ENCODE assay signal across 22 cellular contexts in genomic region chr2:1609040-1609439, GRCh38.
DNase-seq lines count a peak whose midpoint lies in the region; ATAC-seq, FAIRE-seq and TF ChIP-seq lines count a peak whose summit lies in the region.
"Had no signal": no experiment of that assay in that cellular context is flagged by ENCODE, and none has a peak within 500 bp of the region (broad histone marks: within the 10 kb centered on the region; RNA-seq: fewer than 3 reads in every experiment).

No MANE protein-coding gene starts in this region.

- H3K4me3 ChIP-seq in A673 (ENCODE audit: low read depth, low read length, poor library complexity, severe bottlenecking) (no peak overlapping the region), IMR-90 (ENCODE audit: insufficient read depth, low read depth, low read length) (no peak overlapping the region), OCI-LY1 (ENCODE audit: low read depth, low read length, poor library complexity, severe bottlenecking) (no peak overlapping the region), keratinocyte (ENCODE audit: control insufficient read depth in 2 of 3, extremely low read depth in 1 of 3, insufficient read depth in 2 of 3, low read depth in 1 of 3, low read length in 3 of 3) (no peak overlapping the region)
- H3K4me3 ChIP-seq: MG63 had no signal

- H2AK5ac ChIP-seq in IMR-90 (ENCODE audit: low read depth, low read length), result peak overlapping the region; percentile 46; the same call in 1 of the 2 replicates

- DNase-seq in A673 (ENCODE audit: low spot score) (no peak), IMR-90 (no peak), keratinocyte (ENCODE audit: low read depth, low spot score) (no peak), GM19239 (ENCODE audit: insufficient read length, low spot score) (no peak), cerebellum (ENCODE audit: low spot score) (no peak), T-helper 9 cell (no peak)
- DNase-seq: Caco-2; CD4-positive, alpha-beta memory T cell; DMS 273 treated with DMSO at 0.1 percent for 48 hours; GDM1; Kasumi-1; MG63; NCI-H1092; NCI-H1436; NCI-H1930; NCI-H226; NCI-H524 treated with DMSO at 0.1 percent for 48 hours had no signal

- no peaks in the 10 kb centered on the region for H3K9me3 ChIP-seq in A673 (ENCODE audit: low read depth, low read length, poor library complexity, severe bottlenecking)
- no peaks in the 10 kb centered on the region for H3K9me3 ChIP-seq in IMR-90 (ENCODE audit: control insufficient read depth, insufficient read depth, low read length)
- H3K9me3 ChIP-seq in OCI-LY1 (ENCODE audit: low read length), result no peaks in the 10 kb centered on the region
- H3K9me3 ChIP-seq in keratinocyte (ENCODE audit: control insufficient read depth, low read depth, low read length), result no peaks in the 10 kb centered on the region
- H3K9me3 ChIP-seq: MG63 had no signal

- no peaks in the 10 kb centered on the region for H3K9me2 ChIP-seq in OCI-LY1 (ENCODE audit: low read depth, low read length)

- H4K91ac ChIP-seq in IMR-90 (ENCODE audit: insufficient read depth, low read depth, low read length), result no peak overlapping the region

- FAIRE-seq in keratinocyte (lab: Jason Lieb, UNC), result peak; percentile 48
- FAIRE-seq in GM19239 (lab: Jason Lieb, UNC), result no peak
- FAIRE-seq: A204.1, H54, RCC 7860 had no signal

- H3K36me3 ChIP-seq in A673 (ENCODE audit: insufficient read depth, low read length, poor library complexity, severe bottlenecking) (no peaks in the 10 kb centered on the region), IMR-90 (ENCODE audit: control insufficient read depth, insufficient read depth, low read length) (no peaks in the 10 kb centered on the region), OCI-LY1 (ENCODE audit: insufficient read depth, low read length) (no peaks in the 10 kb centered on the region), keratinocyte (ENCODE audit: control insufficient read depth in 2 of 2, extremely low read depth in 1 of 2, insufficient read depth in 2 of 2, low read length in 2 of 2) (no peaks in the 10 kb centered on the region)
- H3K36me3 ChIP-seq: MG63 had no signal

- WGBS in IMR-90 (ENCODE audit: extremely low coverage in 2 of 2, insufficient read length in 1 of 2), 2 experiments, result no CpG with 5 or more reads among the region's 3 CpGs

- no peak overlapping the region for H2BK20ac ChIP-seq in IMR-90 (ENCODE audit: low read depth, low read length)

- no peak overlapping the region for H2BK120ac ChIP-seq in IMR-90 (ENCODE audit: low read depth, low read length)

- ATAC-seq in IMR-90 (ENCODE audit: low read depth) (no peak), GM18505 (IDR thresholded peaks at IDR 0.05; ENCODE audit: unreplicated experiment) (no peak)

- H2BK15ac ChIP-seq in IMR-90 (ENCODE audit: low read depth, low read length), result no peak overlapping the region

- TF ChIP-seq CTCF in A673 (conservative IDR thresholded peaks at IDR 0.05; ENCODE audit: low read depth, low read length) (no peak), IMR-90 (conservative IDR thresholded peaks at IDR 0.05; ENCODE audit: low read depth, low read length) (no peak), OCI-LY1 (IDR thresholded peaks at IDR 0.05; ENCODE audit: low read length) (no peak), keratinocyte (optimal IDR thresholded peaks at IDR 0.05 in 1 of 3, IDR thresholded peaks at IDR 0.05 in 1 of 3, conservative IDR thresholded peaks at IDR 0.05 in 1 of 3; ENCODE audit: extremely low read depth in 1 of 3, insufficient read depth in 2 of 3, low read length in 3 of 3) (no peak)

- dilution Hi-C loops in IMR-90 (cut with HindIII; ENCODE audit: low sequenced_read_pairs, unreplicated experiment), result no loop called here
- dilution Hi-C loops in keratinocyte (cut with MboI; ENCODE audit: extremely low pct_ligation_motif_present, low sequenced_read_pairs), result no loop called here

- H3K4me1 ChIP-seq in A673 (ENCODE audit: insufficient read depth, low read length, poor library complexity, severe bottlenecking) (peaks cover 28% of the 10 kb centered on the region), IMR-90 (ENCODE audit: control insufficient read depth, insufficient read depth, low read length) (peaks cover 21% of the 10 kb centered on the region), OCI-LY1 (ENCODE audit: insufficient read depth, low read length, severe bottlenecking) (peaks cover 47% of the 10 kb centered on the region), keratinocyte (ENCODE audit: control insufficient read depth, extremely low read depth, insufficient read depth, low read length) (peaks cover 42% of the 10 kb centered on the region)
- H3K4me1 ChIP-seq: Caco-2 had no signal

- POLR2A ChIA-PET in A673 (lab: Charles Lee; ENCODE audit: low non-redundant PET), result no interaction called here
- POLR2A ChIA-PET in IMR-90 (lab: Charles Lee; ENCODE audit: unreplicated experiment), result no interaction called here

- H3K4ac ChIP-seq in IMR-90 (ENCODE audit: low read depth, low read length), result no peak overlapping the region

- BruUV-seq in A673 (replicated peaks; lab: Mats Ljungman, UMichigan), result no TSS peak
- no TSS peak for BruUV-seq in IMR-90 (replicated peaks; lab: Mats Ljungman, UMichigan)

- H3K27me3 ChIP-seq in A673 (replicated peaks; ENCODE audit: insufficient read depth, low read depth, low read length, poor library complexity) (no peaks in the 10 kb centered on the region), IMR-90 (ENCODE audit: control insufficient read depth, insufficient read depth, low read length) (0 out of 2 replicates have a peak, but pooled peaks cover 2% of the 10 kb centered on the region), OCI-LY1 (ENCODE audit: insufficient read depth, low read length) (no peaks in the 10 kb centered on the region), keratinocyte (ENCODE audit: control insufficient read depth, extremely low read depth, insufficient read depth, low read length) (no peaks in the 10 kb centered on the region)
- H3K27me3 ChIP-seq: MG63 had no signal

- H2BK5ac ChIP-seq in IMR-90 (ENCODE audit: low read depth, low read length, poor library complexity, severe bottlenecking), result no peak overlapping the region

- H3K23ac ChIP-seq in IMR-90 (ENCODE audit: low read depth, low read length), result no peak overlapping the region

- no peak overlapping the region for H3K14ac ChIP-seq in IMR-90 (replicated peaks; ENCODE audit: low read depth, low read length)

- in situ Hi-C loops in IMR-90 (cut with MboI; ENCODE audit: low sequenced_read_pairs), result no loop called here

- no peak for TF ChIP-seq RAD21 in IMR-90 (IDR thresholded peaks at IDR 0.05; ENCODE audit: low read length)

- no peak overlapping the region for H3K4me2 ChIP-seq in IMR-90 (ENCODE audit: low read depth, low read length)
- H3K4me2 ChIP-seq in OCI-LY1 (ENCODE audit: low read length), result no peak overlapping the region
- H3K4me2 ChIP-seq in keratinocyte (ENCODE audit: control insufficient read depth, extremely low read depth, insufficient read depth, low read depth, low read length), result no peak overlapping the region

- CTCF ChIA-PET in A673 (lab: Charles Lee), result no interaction called here
- CTCF ChIA-PET in IMR-90 (lab: Yijun Ruan, JAX), result no interaction called here

- H3K79me1 ChIP-seq in IMR-90 (ENCODE audit: low read depth in 1 of 2, low read length in 2 of 2), result no peaks in the 10 kb centered on the region

- H3K79me2 ChIP-seq in OCI-LY1 (ENCODE audit: insufficient read depth, low read length), result no peaks in the 10 kb centered on the region
- H3K79me2 ChIP-seq in keratinocyte (ENCODE audit: control insufficient read depth, insufficient read depth, low read length), result no peaks in the 10 kb centered on the region

- no peak overlapping the region for H3K9ac ChIP-seq in IMR-90 (ENCODE audit: low read depth, low read length)
- no peak overlapping the region for H3K9ac ChIP-seq in OCI-LY1 (ENCODE audit: low read length)
- no peak overlapping the region for H3K9ac ChIP-seq in keratinocyte (ENCODE audit: control insufficient read depth, extremely low read depth, insufficient read depth, low read length)

- no peaks in the 10 kb centered on the region for H3F3A ChIP-seq in OCI-LY1 (ENCODE audit: insufficient read depth, low read length)

- H4K20me1 ChIP-seq in IMR-90 (ENCODE audit: insufficient read depth, low read length), result no peaks in the 10 kb centered on the region
- no peaks in the 10 kb centered on the region for H4K20me1 ChIP-seq in OCI-LY1 (ENCODE audit: insufficient read depth, low read length)
- no peaks in the 10 kb centered on the region for H4K20me1 ChIP-seq in keratinocyte (ENCODE audit: control insufficient read depth, extremely low read depth, insufficient read depth, low read length)

- H4K8ac ChIP-seq in IMR-90 (ENCODE audit: low read depth in 2 of 2, low read length in 2 of 2), result no peak overlapping the region

- no peak overlapping the region for H3K56ac ChIP-seq in IMR-90 (ENCODE audit: extremely low read depth, insufficient read depth, low read length)

- H3K9me1 ChIP-seq in IMR-90 (ENCODE audit: insufficient read depth, low read length) (peaks cover 10% of the 10 kb centered on the region), keratinocyte (ENCODE audit: control insufficient read depth, extremely low read depth, insufficient read depth, low read length) (peaks cover 4% of the 10 kb centered on the region)

- intact Hi-C loops in A673 (cut with micrococcal nuclease; ENCODE audit: unreplicated experiment), result no loop called here
- intact Hi-C loops in IMR-90 (cut with micrococcal nuclease), result no loop called here

- H2AFZ ChIP-seq in IMR-90 (replicated peaks; ENCODE audit: low read length, poor library complexity) (no peak overlapping the region), OCI-LY1 (ENCODE audit: low read length) (no peak overlapping the region), keratinocyte (ENCODE audit: control insufficient read depth, low read length) (no peak overlapping the region)

- H3K27ac ChIP-seq in A673 (ENCODE audit: low read depth, low read length, poor library complexity, severe bottlenecking) (peak overlapping the region; percentile 7), IMR-90 (ENCODE audit: insufficient read depth, low read length) (no peak overlapping the region), OCI-LY1 (ENCODE audit: low read depth, low read length, poor library complexity, severe bottlenecking) (peak overlapping the region; percentile 45), keratinocyte (ENCODE audit: control insufficient read depth, insufficient read depth, low read length) (no peak overlapping the region)

- H4K5ac ChIP-seq in IMR-90 (ENCODE audit: low read depth, low read length), result no peak overlapping the region

- H3K18ac ChIP-seq in IMR-90 (ENCODE audit: low read depth, low read length), result no peak overlapping the region

- no peak overlapping the region for H2AK9ac ChIP-seq in IMR-90 (replicated peaks; ENCODE audit: low read depth, low read length, poor library complexity)

- TF ChIP-seq POLR2A in IMR-90 (IDR thresholded peaks at IDR 0.05; ENCODE audit: low read depth, low read length) (no peak), GM18505 (IDR thresholded peaks at IDR 0.05; ENCODE audit: borderline replicate concordance, extremely low read depth, insufficient read depth, insufficient read length) (no peak)

TF ChIP-seq in IMR-90, 13 proteins besides CTCF, POLR2A, EP300 and RAD21 (continues in another document):
- no peak for TF ChIP-seq SMC3 (IDR thresholded peaks at IDR 0.05; ENCODE audit: low read depth, low read length)
- no peak for TF ChIP-seq RFX5 (IDR thresholded peaks at IDR 0.05; ENCODE audit: low read depth, low read length)
- no peak for TF ChIP-seq MAFK (IDR thresholded peaks at IDR 0.05; ENCODE audit: low read depth, low read length)
- no peak for TF ChIP-seq NFE2L2 (IDR thresholded peaks at IDR 0.05; ENCODE audit: low read depth, low read length)
- TF ChIP-seq CEBPB (IDR thresholded peaks at IDR 0.05; ENCODE audit: low read depth, low read length), result no peak

Comparison
In these comparisons a context has a peak if more than half of its experiments do, and no peak if none do; other contexts are left out.
1. H3K27ac ChIP-seq: peak in A673 (single experiment) and OCI-LY1 (single experiment); none in IMR-90 (single experiment) and keratinocyte (single experiment).